In the genomic region with DNA sequence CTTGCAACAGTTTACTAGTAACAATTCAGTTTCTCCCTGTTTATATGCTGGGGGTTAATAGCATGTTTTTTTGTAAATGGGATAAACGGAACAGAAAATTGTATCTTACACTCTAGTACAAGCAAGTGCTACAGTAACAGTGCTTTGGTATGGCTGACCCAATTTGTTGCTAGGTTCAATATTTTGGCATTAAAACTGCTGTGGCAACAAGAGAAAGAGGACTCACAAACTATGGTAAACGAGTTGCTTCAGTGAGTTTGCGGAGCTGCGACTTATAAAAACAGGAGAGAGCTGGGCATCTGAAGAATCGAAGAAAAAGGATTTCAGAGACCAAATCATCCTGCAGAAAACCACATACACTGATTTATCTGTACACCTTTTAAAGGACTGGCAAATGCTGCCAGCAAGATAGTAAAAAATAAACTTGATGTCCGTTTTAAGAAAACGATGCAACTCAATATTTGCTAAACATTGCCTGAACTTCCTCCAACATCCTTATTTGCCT, we compare ENCODE assay signal across 8 cellular contexts. TPM values are rescaled to one million over a fixed set of nuclear protein-coding genes. Genes with fewer than 3 reads are reported as not detected.
DNase-seq lines count a peak whose midpoint lies in the region; ATAC-seq and TF ChIP-seq lines count a peak whose summit lies in the region.

No MANE protein-coding gene starts in this region.

- peak overlapping the region; percentile 98 for H3K4me3 Mint-ChIP-seq in activated T-helper 1 cell treated with anti-CD3 and anti-CD28 coated beads, Interleukin-12 subunit alpha, Interleukin-12 subunit beta, Interleukin-2, Interleukin-4 antibody, amounts not matched to agents 30 ng/mL and 10 ng/mL and 1 ng/mL, durations not matched to agents 14 hours and 24 hours and 36 hours

- H3K4me2 ChIP-seq in SK-N-SH (peak overlapping the region; percentile 92), skeletal muscle satellite cell (ENCODE audit: low read length) (peak overlapping the region; percentile 77)

- H3K27ac ChIP-seq in SK-N-SH (ENCODE audit: low read depth in 2 of 2, low read length in 1 of 2) (peak overlapping the region in 1 of 2 experiments; percentile 75; a peak in 1 of 4 replicates), right cardiac atrium (ENCODE audit: low read length) (no peak overlapping the region)

- peaks cover 57% of the 10 kb centered on the region for H3K4me1 Mint-ChIP-seq in activated T-helper 1 cell treated with anti-CD3 and anti-CD28 coated beads, Interleukin-12 subunit alpha, Interleukin-12 subunit beta, Interleukin-2, Interleukin-4 antibody, amounts not matched to agents 30 ng/mL and 10 ng/mL and 1 ng/mL, durations not matched to agents 14 hours and 24 hours and 36 hours (ENCODE audit: low read depth)

- no peaks in the 10 kb centered on the region for H3F3A ChIP-seq in SK-N-SH (replicated peaks; ENCODE audit: insufficient read depth)

- peak overlapping the region; percentile 74 to 85 for H3K4me3 ChIP-seq in SK-N-SH (ENCODE audit: low read depth in 2 of 2, low read length in 1 of 2)
- H3K4me3 ChIP-seq in right cardiac atrium (ENCODE audit: low read length) = peak overlapping the region; percentile 61
- H3K4me3 ChIP-seq in skeletal muscle satellite cell (ENCODE audit: low read length) = peak overlapping the region; percentile 88

- no peak for DNase-seq in SK-N-SH
- DNase-seq in activated T-helper 1 cell treated with anti-CD3 and anti-CD28 coated beads, Interleukin-12 subunit alpha, Interleukin-12 subunit beta, Interleukin-2, Interleukin-4 antibody, amounts not matched to agents 30 ng/mL and 10 ng/mL and 1 ng/mL, durations not matched to agents 14 hours and 24 hours and 36 hours (ENCODE audit: low spot score) = no peak
- DNase-seq in right cardiac atrium = no peak

- no peaks in the 10 kb centered on the region for H3K9me3 ChIP-seq in SK-N-SH
- H3K9me3 ChIP-seq in right cardiac atrium (ENCODE audit: control insufficient read depth, low read length) = no peaks in the 10 kb centered on the region
- H3K9me3 ChIP-seq in skeletal muscle satellite cell (replicated peaks; ENCODE audit: low read length) = no peaks in the 10 kb centered on the region

- H3K4me1 ChIP-seq in SK-N-SH (ENCODE audit: control insufficient read depth in 1 of 2, insufficient read depth in 2 of 2, low read depth in 1 of 2, low read length in 1 of 2) = peaks cover 8% of the 10 kb centered on the region in 2 experiments; a peak in 3 of 4 replicates
- H3K4me1 ChIP-seq in right cardiac atrium (ENCODE audit: control insufficient read depth, insufficient read depth, low read length) = no peaks in the 10 kb centered on the region
- peaks cover 38% of the 10 kb centered on the region for H3K4me1 ChIP-seq in skeletal muscle satellite cell (ENCODE audit: control insufficient read depth, insufficient read depth, low read length)

- TF ChIP-seq EP300 in SK-N-SH (IDR thresholded peaks at IDR 0.05; ENCODE audit: borderline replicate concordance in 1 of 2, low read depth in 1 of 2, low read length in 1 of 2) = no peak

- TF ChIP-seq CTCF in SK-N-SH (IDR thresholded peaks at IDR 0.05) = no peak

- WGBS in SK-N-SH (ENCODE audit: low lambda C conversion rate) = 38% methylated on average over 7 of the region's 7 CpGs
- 23% methylated on average over 7 of the region's 7 CpGs for WGBS in right cardiac atrium

- H3K27ac Mint-ChIP-seq in activated T-helper 1 cell treated with anti-CD3 and anti-CD28 coated beads, Interleukin-12 subunit alpha, Interleukin-12 subunit beta, Interleukin-2, Interleukin-4 antibody, amounts not matched to agents 30 ng/mL and 10 ng/mL and 1 ng/mL, durations not matched to agents 14 hours and 24 hours and 36 hours = peak overlapping the region; percentile 95

- no peak overlapping the region for H2AFZ ChIP-seq in SK-N-SH (ENCODE audit: low read depth)

- no peak for TF ChIP-seq RAD21 in SK-N-SH (IDR thresholded peaks at IDR 0.05; ENCODE audit: low read length)

- H3K27me3 Mint-ChIP-seq in activated T-helper 1 cell treated with anti-CD3 and anti-CD28 coated beads, Interleukin-12 subunit alpha, Interleukin-12 subunit beta, Interleukin-2, Interleukin-4 antibody, amounts not matched to agents 30 ng/mL and 10 ng/mL and 1 ng/mL, durations not matched to agents 14 hours and 24 hours and 36 hours (ENCODE audit: insufficient read depth) = no peaks in the 10 kb centered on the region

- POLR2A ChIA-PET in SK-N-SH (lab: Yijun Ruan, JAX) = no interaction called here

- CTCF ChIA-PET in SK-N-SH (lab: Yijun Ruan, JAX) = interaction anchor here (0.9 kb wide), 1 partner anchor 338 kb away, joined by 3 read pairs; no protein-coding TSS in a partner anchor

- ATAC-seq in SK-N-SH treated with all-trans-retinoic acid at 6 μM for 48 hours (no peak), right cardiac atrium (no peak), GM21360 (IDR thresholded peaks at IDR 0.05; ENCODE audit: unreplicated experiment) (no peak), GM18498 (IDR thresholded peaks at IDR 0.05; ENCODE audit: unreplicated experiment) (no peak), HG02763 (IDR thresholded peaks at IDR 0.05; ENCODE audit: unreplicated experiment) (no peak)

- H3K27me3 ChIP-seq in SK-N-SH (ENCODE audit: insufficient read depth) = no peaks in the 10 kb centered on the region
- no peaks in the 10 kb centered on the region for H3K27me3 ChIP-seq in right cardiac atrium (ENCODE audit: control insufficient read depth, insufficient read depth)
- no peaks in the 10 kb centered on the region for H3K27me3 ChIP-seq in skeletal muscle satellite cell (ENCODE audit: control insufficient read depth, insufficient read depth, low read length)

- peaks cover 29% of the 10 kb centered on the region for H3K36me3 Mint-ChIP-seq in activated T-helper 1 cell treated with anti-CD3 and anti-CD28 coated beads, Interleukin-12 subunit alpha, Interleukin-12 subunit beta, Interleukin-2, Interleukin-4 antibody, amounts not matched to agents 30 ng/mL and 10 ng/mL and 1 ng/mL, durations not matched to agents 14 hours and 24 hours and 36 hours (ENCODE audit: low read depth)

- H3K9me2 ChIP-seq in SK-N-SH = no peaks in the 10 kb centered on the region

- no peaks in the 10 kb centered on the region for H3K9me3 Mint-ChIP-seq in activated T-helper 1 cell treated with anti-CD3 and anti-CD28 coated beads, Interleukin-12 subunit alpha, Interleukin-12 subunit beta, Interleukin-2, Interleukin-4 antibody, amounts not matched to agents 30 ng/mL and 10 ng/mL and 1 ng/mL, durations not matched to agents 14 hours and 24 hours and 36 hours

- H4K20me1 ChIP-seq in SK-N-SH (ENCODE audit: insufficient read depth) = peaks cover 26% of the 10 kb centered on the region

- H3K9ac ChIP-seq in SK-N-SH (peak overlapping the region; percentile 75; the same call in 1 of the 2 replicates), skeletal muscle satellite cell (ENCODE audit: low read depth, low read length) (peak overlapping the region; percentile 95)

- H3K36me3 ChIP-seq in SK-N-SH (replicated peaks in 1 of 2; ENCODE audit: control insufficient read depth in 1 of 2, insufficient read depth in 2 of 2, low read length in 1 of 2) (peaks cover 24 to 32% of the 10 kb centered on the region in 2 experiments), skeletal muscle satellite cell (ENCODE audit: insufficient read depth, low read length) (peaks cover 16% of the 10 kb centered on the region)

- intact Hi-C loops in activated T-helper 1 cell treated with anti-CD3 and anti-CD28 coated beads, Interleukin-12 subunit alpha, Interleukin-12 subunit beta, Interleukin-2, Interleukin-4 antibody, amounts not matched to agents 30 ng/mL and 10 ng/mL and 1 ng/mL, durations not matched to agents 14 hours and 24 hours and 36 hours (cut with micrococcal nuclease) = loop anchor here (2.0 to 10.0 kb wide), 5 partner anchors 38 to 1182 kb away; partner anchors contain the start of genes KLLN and PTEN
- intact Hi-C loops in right cardiac atrium (cut with DNase I) = loop anchor here in 1 of 4 donors (10.0 kb wide), 1 partner anchor 118 kb away; no protein-coding TSS in a partner anchor

- peaks cover 89% of the 10 kb centered on the region for H3K79me2 ChIP-seq in SK-N-SH (ENCODE audit: insufficient read depth)

TF ChIP-seq in SK-N-SH, 30 proteins besides CTCF, POLR2A, EP300 and RAD21 (continues in another document):
- no peak for TF ChIP-seq POLR2AphosphoS5 (IDR thresholded peaks at IDR 0.05; ENCODE audit: low read depth, low read length)

TF ChIP-seq in SK-N-SH treated with all-trans-retinoic acid at 6 μM for 48 hours, 23 proteins besides CTCF, POLR2A, EP300 and RAD21 (continues in another document):
- TF ChIP-seq ISL1 (CRISPR knock-in tag; IDR thresholded peaks at IDR 0.05) = no peak
- no peak for TF ChIP-seq SNAI2 (CRISPR knock-in tag; IDR thresholded peaks at IDR 0.05)
- no peak for TF ChIP-seq ZFP30 (CRISPR knock-in tag; IDR thresholded peaks at IDR 0.05)

RNA-seq across cellular contexts. Expression of gene GLUD1, which starts 2.2 kb away (rescaled TPM):
- 43.3 and 56.2 TPM in 2 replicates for polyA plus RNA-seq in SK-N-SH (2012; rRNA removed)
- polyA plus RNA-seq in SK-N-SH (2012; cell fraction: cytosol; rRNA removed) = 52.3 and 53.5 TPM in 2 replicates
- 26.2 and 44.4 TPM in 2 replicates for polyA plus RNA-seq in SK-N-SH (2012; cell fraction: nucleus; rRNA removed)
- 116 and 125 TPM in 2 replicates for total RNA-seq in activated T-helper 1 cell treated with anti-CD3 and anti-CD28 coated beads, Interleukin-12 subunit alpha, Interleukin-12 subunit beta, Interleukin-2, Interleukin-4 antibody, amounts not matched to agents 30 ng/mL and 10 ng/mL and 1 ng/mL, durations not matched to agents 14 hours and 24 hours and 36 hours
- total RNA-seq in right cardiac atrium = 10 to 100 TPM; 85.7 to 94.5 (median 88.8) TPM
- 54.6 TPM for polyA plus RNA-seq in right cardiac atrium
- total RNA-seq in skeletal muscle satellite cell (2012; rRNA removed) = 183 and 194 TPM in 2 replicates

RNA-seq across cellular contexts. Expression of gene SHLD2, which starts 2.6 kb away (rescaled TPM):
- 4.7 and 6.7 TPM in 2 replicates for polyA plus RNA-seq in SK-N-SH (2012; rRNA removed)
- polyA plus RNA-seq in SK-N-SH (2012; cell fraction: cytosol; rRNA removed) = 6.7 and 7.6 TPM in 2 replicates
- polyA plus RNA-seq in SK-N-SH (2012; cell fraction: nucleus; rRNA removed) = 6.7 and 12.7 TPM in 2 replicates
- 41.3 and 42.1 TPM in 2 replicates for total RNA-seq in activated T-helper 1 cell treated with anti-CD3 and anti-CD28 coated beads, Interleukin-12 subunit alpha, Interleukin-12 subunit beta, Interleukin-2, Interleukin-4 antibody, amounts not matched to agents 30 ng/mL and 10 ng/mL and 1 ng/mL, durations not matched to agents 14 hours and 24 hours and 36 hours
- 10 to 100 TPM; 15.4 to 24.6 (median 17.2) TPM for total RNA-seq in right cardiac atrium
- polyA plus RNA-seq in right cardiac atrium = 7.4 TPM
- total RNA-seq in skeletal muscle satellite cell (2012; rRNA removed) = 28.4 and 29.2 TPM in 2 replicates
